1 cellular context compared by ENCODE assay signal in the genomic region with DNA sequence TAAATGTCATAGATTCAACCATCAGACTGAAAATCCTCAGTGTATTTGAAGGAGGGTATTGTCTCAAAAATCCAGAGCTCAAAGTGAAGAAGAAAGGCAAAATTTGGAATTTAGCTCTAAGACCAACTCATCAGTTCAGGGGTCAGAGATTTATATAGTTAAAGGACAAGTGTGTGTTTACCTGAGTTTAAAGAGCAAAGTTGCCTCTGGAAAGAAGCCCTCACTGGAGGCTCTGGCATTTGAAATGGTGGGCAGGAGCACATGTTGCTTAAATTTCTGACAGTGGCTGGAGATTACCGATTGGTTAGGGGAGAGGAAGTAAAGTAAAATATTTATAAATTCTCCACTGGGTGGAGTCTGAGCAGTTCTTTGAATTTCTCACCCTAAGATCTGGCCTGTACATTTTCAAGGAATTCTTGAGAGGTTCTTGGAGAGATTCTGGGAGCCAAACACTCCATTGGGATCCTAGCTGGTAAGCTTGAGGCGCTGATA.
TF ChIP-seq lines count a peak whose summit lies in the region.

KYNU (plus strand) TSS at position 400 of the 492 bp plus-strand sequence. CDS start 7,704 bp downstream, outside the sequence.

TF ChIP-seq in HepG2, 621 proteins besides CTCF, POLR2A, EP300 and RAD21 (continued from another document and continues in another):
- TF ChIP-seq KIAA2018 (CRISPR knock-in tag; IDR thresholded peaks at IDR 0.05; ENCODE audit: borderline replicate concordance) (no peak), RFX3 (CRISPR knock-in tag; IDR thresholded peaks at IDR 0.05) (no peak), RBM39 (IDR thresholded peaks at IDR 0.05; ENCODE audit: low read depth, low read length, poor library complexity, severe bottlenecking) (no peak), RARG (CRISPR knock-in tag; IDR thresholded peaks at IDR 0.05; ENCODE audit: low read depth) (no peak), XBP1 (CRISPR knock-in tag; IDR thresholded peaks at IDR 0.05) (no peak), HES4 (CRISPR knock-in tag; IDR thresholded peaks at IDR 0.05; ENCODE audit: borderline replicate concordance) (no peak), ZNF883 (CRISPR knock-in tag; IDR thresholded peaks at IDR 0.05; ENCODE audit: not compliant biosample characterization) (no peak), AGO2 (optimal IDR thresholded peaks at IDR 0.05; ENCODE audit: low read depth, low read length) (no peak), KLF13 (CRISPR knock-in tag; IDR thresholded peaks at IDR 0.05) (no peak), HMGXB3 (CRISPR knock-in tag; IDR thresholded peaks at IDR 0.05; ENCODE audit: borderline replicate concordance) (no peak; the same call in 1 of the 2 replicates), FOXK2 (IDR thresholded peaks at IDR 0.05) (no peak; the same call in 1 of the 2 replicates), ZNF552 (CRISPR knock-in tag; IDR thresholded peaks at IDR 0.05; ENCODE audit: borderline replicate concordance) (no peak), SMYD3 (CRISPR knock-in tag; IDR thresholded peaks at IDR 0.05) (peak; percentile 33; the same call in 1 of the 2 replicates), ZNF781 (CRISPR knock-in tag; IDR thresholded peaks at IDR 0.05; ENCODE audit: borderline replicate concordance, not compliant biosample characterization) (peak; percentile 56), PPARG (CRISPR knock-in tag; conservative IDR thresholded peaks at IDR 0.05) (peak; percentile 56; the same call in 1 of the 2 replicates), ZKSCAN5 (CRISPR knock-in tag; IDR thresholded peaks at IDR 0.05) (no peak), ARID3A (IDR thresholded peaks at IDR 0.05; ENCODE audit: low read depth, low read length) (no peak), ZBTB26 (CRISPR knock-in tag; IDR thresholded peaks at IDR 0.05; ENCODE audit: borderline replicate concordance) (no peak), ATF1 (CRISPR knock-in tag; IDR thresholded peaks at IDR 0.05) (peak; percentile 7; the same call in 1 of the 2 replicates), ZNF264 (CRISPR knock-in tag; IDR thresholded peaks at IDR 0.05) (peak; percentile 79), TRAFD1 (CRISPR knock-in tag; IDR thresholded peaks at IDR 0.05; ENCODE audit: borderline replicate concordance) (no peak), ZSCAN30 (CRISPR knock-in tag; IDR thresholded peaks at IDR 0.05) (no peak), ZBTB1 (CRISPR knock-in tag; IDR thresholded peaks at IDR 0.05; ENCODE audit: borderline replicate concordance) (no peak), ZNF256 (CRISPR knock-in tag; conservative IDR thresholded peaks at IDR 0.05) (no peak), ZNF317 (CRISPR knock-in tag; IDR thresholded peaks at IDR 0.05) (no peak), MIXL1 (CRISPR knock-in tag; IDR thresholded peaks at IDR 0.05) (peak; percentile 74)
- TF ChIP-seq, protein P1, sequence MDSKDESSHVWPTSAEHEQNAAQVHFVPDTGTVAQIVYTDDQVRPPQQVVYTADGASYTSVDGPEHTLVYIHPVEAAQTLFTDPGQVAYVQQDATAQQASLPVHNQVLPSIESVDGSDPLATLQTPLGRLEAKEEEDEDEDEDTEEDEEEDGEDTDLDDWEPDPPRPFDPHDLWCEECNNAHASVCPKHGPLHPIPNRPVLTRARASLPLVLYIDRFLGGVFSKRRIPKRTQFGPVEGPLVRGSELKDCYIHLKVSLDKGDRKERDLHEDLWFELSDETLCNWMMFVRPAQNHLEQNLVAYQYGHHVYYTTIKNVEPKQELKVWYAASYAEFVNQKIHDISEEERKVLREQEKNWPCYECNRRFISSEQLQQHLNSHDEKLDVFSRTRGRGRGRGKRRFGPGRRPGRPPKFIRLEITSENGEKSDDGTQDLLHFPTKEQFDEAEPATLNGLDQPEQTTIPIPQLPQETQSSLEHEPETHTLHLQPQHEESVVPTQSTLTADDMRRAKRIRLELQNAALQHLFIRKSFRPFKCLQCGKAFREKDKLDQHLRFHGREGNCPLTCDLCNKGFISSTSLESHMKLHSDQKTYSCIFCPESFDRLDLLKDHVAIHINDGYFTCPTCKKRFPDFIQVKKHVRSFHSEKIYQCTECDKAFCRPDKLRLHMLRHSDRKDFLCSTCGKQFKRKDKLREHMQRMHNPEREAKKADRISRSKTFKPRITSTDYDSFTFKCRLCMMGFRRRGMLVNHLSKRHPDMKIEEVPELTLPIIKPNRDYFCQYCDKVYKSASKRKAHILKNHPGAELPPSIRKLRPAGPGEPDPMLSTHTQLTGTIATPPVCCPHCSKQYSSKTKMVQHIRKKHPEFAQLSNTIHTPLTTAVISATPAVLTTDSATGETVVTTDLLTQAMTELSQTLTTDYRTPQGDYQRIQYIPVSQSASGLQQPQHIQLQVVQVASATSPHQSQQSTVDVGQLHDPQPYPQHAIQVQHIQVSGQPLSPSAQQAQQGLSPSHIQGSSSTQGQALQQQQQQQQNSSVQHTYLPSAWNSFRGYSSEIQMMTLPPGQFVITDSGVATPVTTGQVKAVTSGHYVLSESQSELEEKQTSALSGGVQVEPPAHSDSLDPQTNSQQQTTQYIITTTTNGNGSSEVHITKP (CRISPR knock-in tag; IDR thresholded peaks at IDR 0.05; ENCODE audit: low read depth) = 0 out of 2 replicates have a peak, but pooled peaks have one; percentile 45
